ENCODE assay signal across 9 cellular contexts in genomic region chr7:101733713-101734475, GRCh38.
DNase-seq lines count a peak whose midpoint lies in the region; ATAC-seq, FAIRE-seq and TF ChIP-seq lines count a peak whose summit lies in the region.
"Had no signal": no experiment of that assay in that cellular context is flagged by ENCODE, and none has a peak within 500 bp of the region (broad histone marks: within the 10 kb centered on the region; RNA-seq: fewer than 3 reads in every experiment).

No MANE protein-coding gene starts in this region.

- TF ChIP-seq POLR2A in prostate gland (IDR thresholded peaks at IDR 0.05), result no peak

- H3K27ac Mint-ChIP-seq in astrocyte (ENCODE audit: unreplicated experiment), result no peak overlapping the region

- peaks cover 7% of the 10 kb centered on the region; the same call in 1 of the 2 replicates for H3K4me1 ChIP-seq in DOHH2 (ENCODE audit: control insufficient read depth, low read length)
- H3K4me1 ChIP-seq in Loucy (ENCODE audit: insufficient read depth, low read length, poor library complexity, severe bottlenecking), result peaks cover 31% of the 10 kb centered on the region
- no peaks in the 10 kb centered on the region for H3K4me1 ChIP-seq in astrocyte (ENCODE audit: insufficient read depth, low read length)
- H3K4me1 ChIP-seq in tibial artery, result peaks cover 0 to 16% (median 10%) of the 10 kb centered on the region in 4 donors
- no peaks in the 10 kb centered on the region for H3K4me1 ChIP-seq in prostate gland (replicated peaks)

- H3K4me1 Mint-ChIP-seq in astrocyte (ENCODE audit: low read depth, unreplicated experiment), result peaks cover 5% of the 10 kb centered on the region

- WGBS in prostate gland, result 16% methylated on average over 23 of the region's 24 CpGs

- peaks cover 28% of the 10 kb centered on the region for H3K27me3 Mint-ChIP-seq in astrocyte (ENCODE audit: low read depth, unreplicated experiment)

- no peaks in the 10 kb centered on the region for H4K20me1 ChIP-seq in DOHH2 (ENCODE audit: control insufficient read depth, insufficient read depth, low read depth, low read length)
- no peaks in the 10 kb centered on the region for H4K20me1 ChIP-seq in Loucy (ENCODE audit: insufficient read depth, low read length, poor library complexity, severe bottlenecking)
- H4K20me1 ChIP-seq in astrocyte (ENCODE audit: insufficient read depth, low read length), result no peaks in the 10 kb centered on the region

- H3K36me3 ChIP-seq in DOHH2 (ENCODE audit: control insufficient read depth, low read length) (no peaks in the 10 kb centered on the region), Loucy (ENCODE audit: insufficient read depth, low read length) (no peaks in the 10 kb centered on the region), astrocyte (ENCODE audit: insufficient read depth, low read length) (no peaks in the 10 kb centered on the region), tibial artery (no peaks in the 10 kb centered on the region), prostate gland (no peaks in the 10 kb centered on the region)

- TF ChIP-seq CTCF in DOHH2 (IDR thresholded peaks at IDR 0.05; ENCODE audit: low read depth, low read length, poor library complexity, severe bottlenecking), result no peak
- TF ChIP-seq CTCF in Loucy (conservative IDR thresholded peaks at IDR 0.05; ENCODE audit: low read length), result no peak
- TF ChIP-seq CTCF in astrocyte (IDR thresholded peaks at IDR 0.05; ENCODE audit: insufficient read depth, low read depth, low read length), result no peak
- no peak for TF ChIP-seq CTCF in tibial artery (IDR thresholded peaks at IDR 0.05)
- TF ChIP-seq CTCF in prostate gland (IDR thresholded peaks at IDR 0.05), result no peak

- intact Hi-C loops in left colon (cut with DNase I, micrococcal nuclease), result no loop called here
- intact Hi-C loops in tibial artery (cut with DNase I; ENCODE audit: low total_unique reads), result no loop called here
- intact Hi-C loops in prostate gland (cut with DNase I), result no loop called here

- H3K4me3 Mint-ChIP-seq in astrocyte (ENCODE audit: unreplicated experiment), result peak overlapping the region; percentile 14

- FAIRE-seq in astrocyte (lab: Jason Lieb, UNC), result no peak

- H3K27me3 ChIP-seq in DOHH2 (ENCODE audit: control insufficient read depth, low read length), result peaks cover 9% of the 10 kb centered on the region; the same call in 1 of the 2 replicates
- H3K27me3 ChIP-seq in Loucy (ENCODE audit: insufficient read depth, low read length, poor library complexity, severe bottlenecking), result no peaks in the 10 kb centered on the region
- no peaks in the 10 kb centered on the region for H3K27me3 ChIP-seq in astrocyte (ENCODE audit: insufficient read depth, low read length)
- H3K27me3 ChIP-seq in tibial artery, result peaks cover 0 to 5% of the 10 kb centered on the region in 2 donors
- no peaks in the 10 kb centered on the region for H3K27me3 ChIP-seq in prostate gland (replicated peaks; ENCODE audit: insufficient read depth)

- H3K36me3 Mint-ChIP-seq in astrocyte (ENCODE audit: low read depth, unreplicated experiment), result no peaks in the 10 kb centered on the region

- H3K79me2 ChIP-seq in DOHH2 (ENCODE audit: control insufficient read depth, low read length) (no peaks in the 10 kb centered on the region), Loucy (ENCODE audit: insufficient read depth, low read length) (no peaks in the 10 kb centered on the region), astrocyte (ENCODE audit: insufficient read depth, low read length) (no peaks in the 10 kb centered on the region)

- no peaks in the 10 kb centered on the region for H3K9me2 ChIP-seq in DOHH2 (replicated peaks; ENCODE audit: control insufficient read depth, low read length)
- H3K9me2 ChIP-seq in Loucy (replicated peaks; ENCODE audit: low read depth, low read length), result no peaks in the 10 kb centered on the region

- H3K9ac ChIP-seq in Loucy (ENCODE audit: low read depth, low read length, poor library complexity, severe bottlenecking) (peak overlapping the region; percentile 56), astrocyte (ENCODE audit: low read length) (no peak overlapping the region)

- DNase-seq in astrocyte (ENCODE audit: low read depth) (peak; percentile 51), left colon (peak; percentile 47 to 67), tibial artery (peak in 1 of 2 donors; percentile 29), prostate gland (ENCODE audit: low spot score) (no peak), NCI-H2107 treated with DMSO at 0.1 percent for 48 hours (lab: John Stamatoyannopoulos, UW; ENCODE audit: unreplicated experiment) (no peak)
- no peak for DNase-seq in effector CD4-positive, alpha-beta T cell

- ATAC-seq in left colon, result peak; percentile 44

- H3K4me2 ChIP-seq in DOHH2 (ENCODE audit: low read length) (peak overlapping the region; percentile 26; the same call in 1 of the 2 replicates), Loucy (ENCODE audit: low read depth, low read length, poor library complexity, severe bottlenecking) (peak overlapping the region; percentile 68), astrocyte (ENCODE audit: low read length) (peak overlapping the region; percentile 82)

- H3K27ac ChIP-seq in DOHH2 (ENCODE audit: low read depth, low read length) (no peak overlapping the region), astrocyte (ENCODE audit: low read depth, low read length) (no peak overlapping the region), tibial artery (peak overlapping the region; percentile 34 to 60), prostate gland (no peak overlapping the region)
- H3K27ac ChIP-seq: epithelial cell of prostate had no signal

- H3K4me3 ChIP-seq in DOHH2 (ENCODE audit: low read length), result no peak overlapping the region
- peak overlapping the region; percentile 44 for H3K4me3 ChIP-seq in Loucy (ENCODE audit: low read length, poor library complexity, severe bottlenecking)
- peak overlapping the region; percentile 18 for H3K4me3 ChIP-seq in astrocyte (ENCODE audit: insufficient read depth, low read depth, low read length)
- peak overlapping the region; percentile 45 to 53 for H3K4me3 ChIP-seq in tibial artery
- H3K4me3 ChIP-seq in prostate gland, result peak overlapping the region in 1 of 2 donors; percentile 16

- no peaks in the 10 kb centered on the region for H3K9me3 ChIP-seq in DOHH2 (ENCODE audit: control insufficient read depth, insufficient read depth, low read length)
- H3K9me3 ChIP-seq in Loucy (ENCODE audit: insufficient read depth, low read depth, low read length), result no peaks in the 10 kb centered on the region
- H3K9me3 ChIP-seq in astrocyte (ENCODE audit: insufficient read depth, low read depth, low read length), result peaks cover 2% of the 10 kb centered on the region
- no peaks in the 10 kb centered on the region for H3K9me3 ChIP-seq in tibial artery
- no peaks in the 10 kb centered on the region for H3K9me3 ChIP-seq in prostate gland

- H3F3A ChIP-seq in DOHH2 (ENCODE audit: control insufficient read depth, insufficient read depth) (no peaks in the 10 kb centered on the region), Loucy (ENCODE audit: low read depth) (no peaks in the 10 kb centered on the region)

- peaks cover 3% of the 10 kb centered on the region for H3K9me3 Mint-ChIP-seq in astrocyte (ENCODE audit: unreplicated experiment)

- H2AFZ ChIP-seq in Loucy (ENCODE audit: low read length) (peak overlapping the region; percentile 57; the same call in 1 of the 2 replicates), astrocyte (ENCODE audit: low read depth, low read length) (peak overlapping the region; percentile 81)

Comparison
In these comparisons a context has a peak if more than half of its experiments do, and no peak if none do; other contexts are left out.
1. H3K27ac ChIP-seq: peak in tibial artery (2 of 2); none in DOHH2 (single experiment), astrocyte (single experiment) and prostate gland (0 of 2).
2. H3K4me2 ChIP-seq: peak in every context shown above with its lines; median percentile 82 in astrocyte; 68 in Loucy; 26 in DOHH2.
3. DNase-seq: peak in astrocyte (single experiment) and left colon (2 of 2); none in prostate gland (single experiment), effector CD4-positive, alpha-beta T cell (single experiment) and NCI-H2107 treated with DMSO at 0.1 percent for 48 hours (single experiment).